Comparison of ENCODE assay signal across 23 cellular contexts in genomic region chr4:19429684-19430083, GRCh38.
DNase-seq lines count a peak whose midpoint lies in the region; ATAC-seq and TF ChIP-seq lines count a peak whose summit lies in the region.
"Had no signal": no experiment of that assay in that cellular context is flagged by ENCODE, and none has a peak within 500 bp of the region (broad histone marks: within the 10 kb centered on the region; RNA-seq: fewer than 3 reads in every experiment).

No MANE protein-coding gene starts in this region.

- H3K9me3 ChIP-seq in H9 (ENCODE audit: control insufficient read depth, low read depth, low read length) (peaks cover 8% of the 10 kb centered on the region), right cardiac atrium (ENCODE audit: control insufficient read depth, low read length) (peaks cover 2% of the 10 kb centered on the region)
- H3K9me3 ChIP-seq: A549, MG63 had no signal

- no peaks in the 10 kb centered on the region for H3K23me2 ChIP-seq in H9 (ENCODE audit: insufficient read length, low read depth, low read length, poor library complexity, severe bottlenecking)

- intact Hi-C loops in right cardiac atrium (cut with DNase I), result no loop called here

- no peak overlapping the region for H2BK120ac ChIP-seq in H9 (ENCODE audit: low read depth, low read length, poor library complexity, severe bottlenecking)
- no peak overlapping the region for H2BK120ac ChIP-seq in mesendoderm (ENCODE audit: low read depth, low read length)

- H2BK5ac ChIP-seq in H9 (ENCODE audit: insufficient read length, low read length) (no peak overlapping the region), mesendoderm (ENCODE audit: low read length) (no peak overlapping the region)

- H3K27ac ChIP-seq in H9 (ENCODE audit: insufficient read length, low read depth, low read length) (no peak overlapping the region), mesendoderm (ENCODE audit: low read depth, low read length) (no peak overlapping the region), right cardiac atrium (ENCODE audit: low read length) (no peak overlapping the region)
- H3K27ac ChIP-seq: A549; BLaER1 treated with 17β-estradiol and CSF1 and Interleukin-3, amounts not matched to agents 10 nM and 100 nM; GM23248 had no signal

- H3K4me3 ChIP-seq in mesendoderm (ENCODE audit: low read length), result no peak overlapping the region
- H3K4me3 ChIP-seq in right cardiac atrium (ENCODE audit: low read length), result no peak overlapping the region
- H3K4me3 ChIP-seq: A549; BLaER1 treated with 17β-estradiol and CSF1 and Interleukin-3, amounts not matched to agents 10 nM and 100 nM; GM23248; MG63 had no signal

- no peak overlapping the region for H3K4me3 Mint-ChIP-seq in H9
- H3K4me3 Mint-ChIP-seq in WTC11, result no peak overlapping the region
- H3K4me3 Mint-ChIP-seq: CD4-positive, alpha-beta T cell had no signal

- DNase-seq in H9 (peak; percentile 60), WTC11 (ENCODE audit: low spot score) (peak; percentile 25), iPS DF 4.7 (ENCODE audit: extremely low read depth, low spot score) (peak; percentile 53), mesendoderm (peak; percentile 44), right cardiac atrium (no peak)
- DNase-seq: AML-193; CD4-positive, alpha-beta T cell; DMS53; GM23248; HCEC 1CT; KBM-7; MG63; NCI-H2029; NCI-H446; NCI-H524 treated with DMSO at 0.1 percent for 48 hours; NCI-H774; RPMI8226; SHP77 had no signal

- H2AFZ ChIP-seq in H9 (ENCODE audit: low read length), result no peak overlapping the region
- H2AFZ ChIP-seq: GM23248 had no signal

- POLR2A ChIA-PET in WTC11 (lab: Charles Lee), result no interaction called here

- H3K4me2 ChIP-seq in H9 (ENCODE audit: insufficient read depth, insufficient read length, low read length), result no peak overlapping the region
- no peak overlapping the region for H3K4me2 ChIP-seq in mesendoderm (ENCODE audit: low read length)
- H3K4me2 ChIP-seq: A549; BLaER1 treated with 17β-estradiol and CSF1 and Interleukin-3, amounts not matched to agents 10 nM and 100 nM had no signal

- H3K4ac ChIP-seq in H9 (ENCODE audit: low read depth, low read length), result no peak overlapping the region
- no peak overlapping the region for H3K4ac ChIP-seq in mesendoderm (ENCODE audit: low read depth, low read length)

- H3K18ac ChIP-seq in H9 (ENCODE audit: insufficient read length, low read depth, low read length) (no peak overlapping the region), mesendoderm (ENCODE audit: low read length) (no peak overlapping the region)

- no peaks in the 10 kb centered on the region for H3K4me1 ChIP-seq in H9 (ENCODE audit: insufficient read depth, low read length)
- H3K4me1 ChIP-seq in mesendoderm (ENCODE audit: control insufficient read depth, low read depth, low read length), result no peaks in the 10 kb centered on the region
- no peaks in the 10 kb centered on the region for H3K4me1 ChIP-seq in right cardiac atrium (ENCODE audit: control insufficient read depth, insufficient read depth, low read length)
- H3K4me1 ChIP-seq: A549; BLaER1 treated with 17β-estradiol and CSF1 and Interleukin-3, amounts not matched to agents 10 nM and 100 nM had no signal

- H3K56ac ChIP-seq in H9 (ENCODE audit: insufficient read length, low read depth, low read length) (no peak overlapping the region), mesendoderm (ENCODE audit: low read length) (no peak overlapping the region)

- WGBS in H9 (ENCODE audit: extremely low coverage, insufficient read length, low lambda C conversion rate), result no CpG with 5 or more reads among the region's 4 CpGs
- no CpG with 5 or more reads among the region's 4 CpGs for WGBS in mesendoderm (ENCODE audit: extremely low coverage, insufficient coverage, low lambda C conversion rate)
- WGBS in right cardiac atrium, result 68% methylated on average over 4 of the region's 4 CpGs

- no peaks in the 10 kb centered on the region for H3K4me1 Mint-ChIP-seq in H9
- no peaks in the 10 kb centered on the region for H3K4me1 Mint-ChIP-seq in WTC11

- no peak overlapping the region for H2BK12ac ChIP-seq in H9 (ENCODE audit: insufficient read length, low read depth, low read length)

- H3K27ac Mint-ChIP-seq in H9 (no peak overlapping the region), WTC11 (no peak overlapping the region)
- H3K27ac Mint-ChIP-seq: CD4-positive, alpha-beta T cell had no signal

- peaks cover 2 to 13% (median 12%) of the 10 kb centered on the region in 3 experiments; a peak in 5 of 7 replicates for H3K36me3 Mint-ChIP-seq in H9 (ENCODE audit: insufficient read depth in 1 of 3, low read depth in 3 of 3)
- peaks cover 29% of the 10 kb centered on the region for H3K36me3 Mint-ChIP-seq in WTC11

- ATAC-seq in WTC11, result peak; percentile 67
- ATAC-seq in right cardiac atrium, result no peak
- ATAC-seq in HG03520 (IDR thresholded peaks at IDR 0.05; ENCODE audit: unreplicated experiment), result no peak
- no peak for ATAC-seq in GM21825 (IDR thresholded peaks at IDR 0.05; ENCODE audit: unreplicated experiment)
- ATAC-seq in GM19328 (IDR thresholded peaks at IDR 0.05; ENCODE audit: unreplicated experiment), result no peak
- ATAC-seq: A549 had no signal

- H3K9ac ChIP-seq in H9 (ENCODE audit: extremely low read depth, insufficient read length, low read length), result no peak overlapping the region
- H3K9ac ChIP-seq in mesendoderm (ENCODE audit: low read length), result no peak overlapping the region
- H3K9ac ChIP-seq: BLaER1 treated with 17β-estradiol and CSF1 and Interleukin-3, amounts not matched to agents 10 nM and 100 nM; GM23248 had no signal

- H2BK15ac ChIP-seq in H9 (ENCODE audit: low read depth, low read length), result no peak overlapping the region
- H2BK15ac ChIP-seq in mesendoderm (replicated peaks; ENCODE audit: low read depth), result no peak overlapping the region

- no peak overlapping the region for H3K14ac ChIP-seq in H9 (ENCODE audit: insufficient read depth, low read length)

- CTCF ChIA-PET in WTC11 (lab: Charles Lee), result no interaction called here

- H4K5ac ChIP-seq in H9 (ENCODE audit: insufficient read length, low read depth, low read length), result no peak overlapping the region
- no peak overlapping the region for H4K5ac ChIP-seq in mesendoderm (ENCODE audit: low read length)

- no peaks in the 10 kb centered on the region for H4K20me1 ChIP-seq in H9 (ENCODE audit: control insufficient read depth, insufficient read depth, insufficient read length)
- H4K20me1 ChIP-seq: BLaER1 treated with 17β-estradiol and CSF1 and Interleukin-3, amounts not matched to agents 10 nM and 100 nM had no signal

- H2AK5ac ChIP-seq in H9 (ENCODE audit: insufficient read length, low read length) (no peak overlapping the region), mesendoderm (ENCODE audit: low read length) (no peak overlapping the region)

- H4K8ac ChIP-seq in H9 (replicated peaks; ENCODE audit: insufficient read length, low read depth, low read length) (no peak overlapping the region), mesendoderm (ENCODE audit: low read depth, low read length) (no peak overlapping the region)

- peaks cover 30% of the 10 kb centered on the region for H3K27me3 ChIP-seq in H9 (ENCODE audit: insufficient read depth, low read length)
- no peaks in the 10 kb centered on the region for H3K27me3 ChIP-seq in mesendoderm (ENCODE audit: insufficient read depth, low read length, poor library complexity)
- H3K27me3 ChIP-seq in right cardiac atrium (ENCODE audit: control insufficient read depth, insufficient read depth), result no peaks in the 10 kb centered on the region
- H3K27me3 ChIP-seq: BLaER1 treated with 17β-estradiol and CSF1 and Interleukin-3, amounts not matched to agents 10 nM and 100 nM; MG63 had no signal

- H3K79me1 ChIP-seq in H9 (ENCODE audit: insufficient read depth, low read depth, low read length, poor library complexity, severe bottlenecking), result no peaks in the 10 kb centered on the region
- H3K79me1 ChIP-seq in mesendoderm (ENCODE audit: low read length), result no peaks in the 10 kb centered on the region

- H3K9me3 Mint-ChIP-seq in H9 (peaks cover 56 to 61% of the 10 kb centered on the region in 2 experiments), WTC11 (peaks cover 51% of the 10 kb centered on the region)
- H3K9me3 Mint-ChIP-seq: CD4-positive, alpha-beta T cell had no signal

- H3K79me2 ChIP-seq in H9 (ENCODE audit: insufficient read depth, low read length) (no peaks in the 10 kb centered on the region), mesendoderm (ENCODE audit: control insufficient read depth, insufficient read depth, low read length) (no peaks in the 10 kb centered on the region)

- no peak overlapping the region for H3K23ac ChIP-seq in H9 (ENCODE audit: insufficient read length, low read depth, low read length)
- H3K23ac ChIP-seq in mesendoderm (ENCODE audit: low read length), result no peak overlapping the region

- no peak overlapping the region for H3T11ph ChIP-seq in H9 (ENCODE audit: low read length)

- TF ChIP-seq CTCF in H9 (conservative IDR thresholded peaks at IDR 0.05) (no peak), WTC11 (IDR thresholded peaks at IDR 0.05) (no peak)

- no peak overlapping the region for H4K91ac ChIP-seq in H9 (ENCODE audit: insufficient read length, low read depth, low read length)

- no peaks in the 10 kb centered on the region for H3K36me3 ChIP-seq in mesendoderm (ENCODE audit: control insufficient read depth, insufficient read depth, low read length)
- H3K36me3 ChIP-seq: BLaER1 treated with 17β-estradiol and CSF1 and Interleukin-3, amounts not matched to agents 10 nM and 100 nM; MG63 had no signal

- no peak overlapping the region for H2BK20ac ChIP-seq in H9 (ENCODE audit: low read depth, low read length, poor library complexity, severe bottlenecking)

- peaks cover 96% of the 10 kb centered on the region for H3K27me3 Mint-ChIP-seq in H9 (ENCODE audit: low read depth)
- H3K27me3 Mint-ChIP-seq in WTC11 (ENCODE audit: low read depth), result peaks cover 99% of the 10 kb centered on the region
- H3K27me3 Mint-ChIP-seq: CD4-positive, alpha-beta T cell had no signal

TF ChIP-seq in WTC11, 78 proteins besides CTCF, POLR2A, EP300 and RAD21 (continues in another document):
- TF ChIP-seq, protein P1, sequence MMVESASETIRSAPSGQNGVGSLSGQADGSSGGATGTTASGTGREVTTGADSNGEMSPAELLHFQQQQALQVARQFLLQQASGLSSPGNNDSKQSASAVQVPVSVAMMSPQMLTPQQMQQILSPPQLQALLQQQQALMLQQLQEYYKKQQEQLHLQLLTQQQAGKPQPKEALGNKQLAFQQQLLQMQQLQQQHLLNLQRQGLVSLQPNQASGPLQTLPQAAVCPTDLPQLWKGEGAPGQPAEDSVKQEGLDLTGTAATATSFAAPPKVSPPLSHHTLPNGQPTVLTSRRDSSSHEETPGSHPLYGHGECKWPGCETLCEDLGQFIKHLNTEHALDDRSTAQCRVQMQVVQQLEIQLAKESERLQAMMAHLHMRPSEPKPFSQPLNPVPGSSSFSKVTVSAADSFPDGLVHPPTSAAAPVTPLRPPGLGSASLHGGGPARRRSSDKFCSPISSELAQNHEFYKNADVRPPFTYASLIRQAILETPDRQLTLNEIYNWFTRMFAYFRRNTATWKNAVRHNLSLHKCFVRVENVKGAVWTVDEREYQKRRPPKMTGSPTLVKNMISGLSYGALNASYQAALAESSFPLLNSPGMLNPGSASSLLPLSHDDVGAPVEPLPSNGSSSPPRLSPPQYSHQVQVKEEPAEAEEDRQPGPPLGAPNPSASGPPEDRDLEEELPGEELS (CRISPR knock-in tag; IDR thresholded peaks at IDR 0.05), result peak; percentile 54; the same call in 1 of the 2 replicates
- TF ChIP-seq NFATC4 (CRISPR knock-in tag; IDR thresholded peaks at IDR 0.05) (no peak), FOXK1 (CRISPR knock-in tag; IDR thresholded peaks at IDR 0.05) (0 out of 2 replicates have a peak, but pooled peaks have one; percentile 34)

Comparison
In these comparisons a context has a peak if more than half of its experiments do, and no peak if none do; other contexts are left out.
1. DNase-seq: peak in H9 (single experiment), WTC11 (single experiment), iPS DF 4.7 (single experiment) and mesendoderm (single experiment); none in right cardiac atrium (0 of 3).